ENCODE assay signal across 1 cellular context in genomic region chr15:80838666-80839065, GRCh38.
TF ChIP-seq lines count a peak whose summit lies in the region.

No MANE protein-coding gene starts in this region.

TF ChIP-seq in H1, 55 proteins besides CTCF, POLR2A, EP300 and RAD21:
- TF ChIP-seq JUND (IDR thresholded peaks at IDR 0.05; ENCODE audit: low read length) = no peak
- TF ChIP-seq E2F6 (IDR thresholded peaks at IDR 0.05) = no peak
- TF ChIP-seq SP1 (IDR thresholded peaks at IDR 0.05; ENCODE audit: low read depth, low read length) = no peak
- TF ChIP-seq NANOG (IDR thresholded peaks at IDR 0.05; ENCODE audit: insufficient read depth, low read depth, low read length, poor library complexity, severe bottlenecking) = no peak
- no peak for TF ChIP-seq TBP (IDR thresholded peaks at IDR 0.05; ENCODE audit: low read depth, low read length)
- TF ChIP-seq TAF7 (optimal IDR thresholded peaks at IDR 0.05; ENCODE audit: borderline replicate concordance, low read depth, low read length) = no peak
- no peak for TF ChIP-seq ASH2L (IDR thresholded peaks at IDR 0.05; ENCODE audit: low read length)
- TF ChIP-seq NRF1 (IDR thresholded peaks at IDR 0.05; ENCODE audit: low read depth, low read length) = no peak
- TF ChIP-seq CHD1 (IDR thresholded peaks at IDR 0.05; ENCODE audit: low read depth, low read length) = no peak
- no peak for TF ChIP-seq GABPA (IDR thresholded peaks at IDR 0.05; ENCODE audit: borderline replicate concordance, insufficient read depth, low read length)
- no peak for TF ChIP-seq CEBPB (IDR thresholded peaks at IDR 0.05; ENCODE audit: low read depth, low read length)
